In genomic region chr3:69082805-69083204, GRCh38 we compare ENCODE assay signal across 9 cellular contexts. TPM values are rescaled to one million over a fixed set of nuclear protein-coding genes. Genes with fewer than 3 reads are reported as not detected.
DNase-seq lines count a peak whose midpoint lies in the region; ATAC-seq, FAIRE-seq and TF ChIP-seq lines count a peak whose summit lies in the region.
"Had no signal": no experiment of that assay in that cellular context is flagged by ENCODE, and none has a peak within 500 bp of the region (broad histone marks: within the 10 kb centered on the region; RNA-seq: fewer than 3 reads in every experiment).

No MANE protein-coding gene starts in this region.

- H3K27ac ChIP-seq in AG04450 (ENCODE audit: low read depth, low read length) (peak overlapping the region; percentile 12), SU-DHL-6 (ENCODE audit: low read depth, low read length) (peak overlapping the region; percentile 92), suprapubic skin (peak overlapping the region; percentile 39), HepG2 (ENCODE audit: extremely low read length, insufficient read depth, low read length) (no peak overlapping the region)

- TF ChIP-seq POLR2A in suprapubic skin (IDR thresholded peaks at IDR 0.05): no peak
- TF ChIP-seq POLR2A in HepG2 (IDR thresholded peaks at IDR 0.05; ENCODE audit: insufficient read depth in 1 of 2, low read depth in 2 of 2, low read length in 2 of 2): no peak

- H3K36me3 Mint-ChIP-seq in naive B cell: no peaks in the 10 kb centered on the region

- TF ChIP-seq RAD21 in HepG2 (CRISPR knock-in tag; IDR thresholded peaks at IDR 0.05): no peak

- H3K9me3 Mint-ChIP-seq in naive B cell: no peaks in the 10 kb centered on the region

- intact Hi-C loops in HepG2 (cut with micrococcal nuclease; ENCODE audit: unreplicated experiment): no loop called here

- no peaks in the 10 kb centered on the region for H3K9me2 ChIP-seq in SU-DHL-6 (replicated peaks; ENCODE audit: insufficient read depth, low read length)

- H3K4me1 ChIP-seq in suprapubic skin: peaks cover 79% of the 10 kb centered on the region
- H3K4me1 ChIP-seq in HepG2 (ENCODE audit: insufficient read depth, low read length): peaks cover 70% of the 10 kb centered on the region

- H3K4me2 ChIP-seq in SU-DHL-6 (ENCODE audit: low read depth, low read length, poor library complexity, severe bottlenecking): peak overlapping the region; percentile 80
- H3K4me2 ChIP-seq in HepG2 (ENCODE audit: low read depth, low read length): no peak overlapping the region

- CTCF ChIA-PET in AG04450 (lab: Charles Lee): no interaction called here
- CTCF ChIA-PET in HepG2 (lab: Yijun Ruan, JAX; ENCODE audit: low intra/inter-chr PET ratio, low total read pairs): no interaction called here

- DNase-seq in AG04450 (ENCODE audit: low read depth, low spot score) (no peak), amniotic stem cell (lab: John Stamatoyannopoulos, UW) (peak; percentile 28), naive B cell (peak; percentile 64), suprapubic skin (ENCODE audit: low spot score in 2 of 2) (no peak), HepG2 (ENCODE audit: low spot score) (no peak)

- POLR2A ChIA-PET in AG04450 (lab: Yijun Ruan, JAX): interaction anchor here (0.8 kb wide), 1 partner anchor 31 kb away, joined by 5 read pairs; the partner anchor contains the start of gene TMF1
- POLR2A ChIA-PET in HepG2 (lab: Yijun Ruan, JAX): no interaction called here

- ATAC-seq in GM18909 (IDR thresholded peaks at IDR 0.05; ENCODE audit: poor library complexity, unreplicated experiment) (peak; percentile 66), HG03159 (IDR thresholded peaks at IDR 0.05; ENCODE audit: unreplicated experiment) (peak; percentile 46), naive B cell (ENCODE audit: low read depth in 2 of 2) (peak; percentile 32 to 45), HepG2 (no peak)

- no peaks in the 10 kb centered on the region for H3K9me3 ChIP-seq in AG04450 (ENCODE audit: control insufficient read depth, insufficient read depth, low read length)
- H3K9me3 ChIP-seq in SU-DHL-6 (ENCODE audit: insufficient read depth, low read length): no peaks in the 10 kb centered on the region
- no peaks in the 10 kb centered on the region for H3K9me3 ChIP-seq in suprapubic skin
- no peaks in the 10 kb centered on the region for H3K9me3 ChIP-seq in HepG2 (ENCODE audit: low read length)
- H3K9me3 ChIP-seq: HAP-1 had no signal

- H3K4me3 ChIP-seq in AG04450 (ENCODE audit: low read depth, low read length): no peak overlapping the region
- H3K4me3 ChIP-seq in SU-DHL-6 (ENCODE audit: insufficient read depth, low read length, poor library complexity, severe bottlenecking): peak overlapping the region; percentile 29
- no peak overlapping the region for H3K4me3 ChIP-seq in suprapubic skin
- H3K4me3 ChIP-seq in HepG2 (replicated peaks in 1 of 3; ENCODE audit: insufficient read depth in 1 of 3, low read depth in 2 of 3, low read length in 3 of 3): no peak overlapping the region
- H3K4me3 ChIP-seq: HAP-1 had no signal

- peak overlapping the region; percentile 90 to 100 (median 100) for H3K27ac Mint-ChIP-seq in naive B cell

- H3K36me3 ChIP-seq in SU-DHL-6 (ENCODE audit: low read length) (no peaks in the 10 kb centered on the region), suprapubic skin (no peaks in the 10 kb centered on the region), HepG2 (replicated peaks in 1 of 2; ENCODE audit: control insufficient read depth in 1 of 2, insufficient read depth in 2 of 2, low read length in 2 of 2) (no peaks in the 10 kb centered on the region)
- H3K36me3 ChIP-seq: HAP-1 had no signal

- no peak for FAIRE-seq in HepG2 (lab: Jason Lieb, UNC)

- peaks cover 40% of the 10 kb centered on the region for H3F3A ChIP-seq in SU-DHL-6 (ENCODE audit: insufficient read depth)

- H3K27me3 ChIP-seq in AG04450 (ENCODE audit: control insufficient read depth, insufficient read depth, low read length): no peaks in the 10 kb centered on the region
- H3K27me3 ChIP-seq in SU-DHL-6 (ENCODE audit: low read length): no peaks in the 10 kb centered on the region
- no peaks in the 10 kb centered on the region for H3K27me3 ChIP-seq in suprapubic skin
- no peaks in the 10 kb centered on the region; a peak in 1 of 5 replicates for H3K27me3 ChIP-seq in HepG2 (ENCODE audit: control insufficient read depth in 1 of 2, insufficient read depth in 2 of 2, low read length in 2 of 2)

- H3K79me2 ChIP-seq in SU-DHL-6 (ENCODE audit: insufficient read depth, low read length) (peaks cover 42% of the 10 kb centered on the region), HepG2 (ENCODE audit: insufficient read depth, low read length) (peaks cover 28% of the 10 kb centered on the region)

- in situ Hi-C loops in HepG2 (cut with HindIII; ENCODE audit: extremely low pct_ligation_motif_present, low pct_unique_long_range_greater_than_20kb): no loop called here

- H3K4me1 Mint-ChIP-seq in naive B cell: peaks cover 48 to 80% (median 55%) of the 10 kb centered on the region in 3 donors

- H2AFZ ChIP-seq in SU-DHL-6 (ENCODE audit: low read depth, low read length, severe bottlenecking) (peak overlapping the region; percentile 88), HepG2 (ENCODE audit: low read length) (no peak overlapping the region)

- H3K4me3 Mint-ChIP-seq in naive B cell: peak overlapping the region; percentile 55 to 97 (median 88)

- TF ChIP-seq CTCF in AG04450 (IDR thresholded peaks at IDR 0.05; ENCODE audit: low read depth, low read length): no peak
- TF ChIP-seq CTCF in SU-DHL-6 (IDR thresholded peaks at IDR 0.05; ENCODE audit: insufficient read depth, low read length, poor library complexity, severe bottlenecking): no peak
- no peak for TF ChIP-seq CTCF in suprapubic skin (IDR thresholded peaks at IDR 0.05)
- TF ChIP-seq CTCF in HepG2 (CRISPR knock-in tag; IDR thresholded peaks at IDR 0.05): no peak

- H3K27me3 Mint-ChIP-seq in naive B cell: no peaks in the 10 kb centered on the region

- H4K20me1 ChIP-seq in SU-DHL-6 (ENCODE audit: low read depth, low read length) (no peaks in the 10 kb centered on the region), HepG2 (ENCODE audit: insufficient read depth, low read length) (no peaks in the 10 kb centered on the region)

- TF ChIP-seq EP300 in suprapubic skin (IDR thresholded peaks at IDR 0.05) (no peak), HepG2 (IDR thresholded peaks at IDR 0.05; ENCODE audit: low read depth in 2 of 2, low read length in 2 of 2) (no peak), HepG2 (CRISPR knock-in tag; IDR thresholded peaks at IDR 0.05; ENCODE audit: borderline replicate concordance) (no peak)

- H3K9ac ChIP-seq in SU-DHL-6 (ENCODE audit: low read length): peak overlapping the region; percentile 71
- no peak overlapping the region for H3K9ac ChIP-seq in HepG2 (ENCODE audit: insufficient read depth, low read depth, low read length)

- no TSS peak for BruUV-seq in HepG2 (replicated peaks; lab: Mats Ljungman, UMichigan)

RNA-seq across cellular contexts. Expression of gene ARL6IP5, which starts 1.9 kb away (rescaled TPM):
- 150 and 204 TPM in 2 replicates for polyA plus RNA-seq in AG04450 (2011; rRNA removed)
- 79.5 and 105 TPM in 2 replicates for polyA minus RNA-seq in AG04450 (2011; rRNA and poly(A)+ RNA removed)
- polyA plus RNA-seq in naive B cell (ENCODE audit: low read depth in 6 of 6): 100 to 1,000 TPM; 278 to 469 (median 324) TPM
- total RNA-seq in suprapubic skin: 100 to 1,000 TPM in 1 of 4 donors, 10 to 100 TPM in 3; 58.6 to 106 (median 69.0) TPM
- 19.6 and 29.6 TPM in 2 replicates for total RNA-seq in HepG2 (2016; rRNA removed; fragmentation: Illumina TruSeq; extraction: Trizol)
- total RNA-seq in HepG2 (2016; cell fraction: cytosol; rRNA removed; fragmentation: Illumina TruSeq; extraction: Trizol; ENCODE audit: low read depth): 3.6 and 4.9 TPM in 2 replicates
- total RNA-seq in HepG2 (2016; cell fraction: insoluble cytoplasmic fraction; rRNA removed; fragmentation: Illumina TruSeq; extraction: Trizol): 18.9 and 31.3 TPM in 2 replicates
- 8.4 and 10.4 TPM in 2 replicates for total RNA-seq in HepG2 (2016; cell fraction: membrane; rRNA removed; fragmentation: Illumina TruSeq; extraction: Trizol)
- 29.7 and 31.9 TPM in 2 replicates for total RNA-seq in HepG2 (2016; cell fraction: nucleus; rRNA removed; fragmentation: Illumina TruSeq; extraction: Trizol)
- 18.2 and 23.7 TPM in 2 replicates for polyA plus RNA-seq in HepG2 (2011; rRNA removed)
- 19.8 and 24.3 TPM in 2 replicates for polyA plus RNA-seq in HepG2 (2011; cell fraction: cytosol; rRNA removed)
- polyA plus RNA-seq in HepG2 (2011; cell fraction: nucleus; rRNA removed): 5.3 and 5.8 TPM in 2 replicates
- 20.4 and 23.4 TPM in 2 replicates for polyA plus RNA-seq in HepG2 (2012)
- polyA plus RNA-seq in HepG2 (2016; cell fraction: cytosol; fragmentation: Illumina TruSeq; extraction: Trizol; ENCODE audit: low read depth): 4.6 and 4.8 TPM in 2 replicates
- polyA plus RNA-seq in HepG2 (2016; cell fraction: insoluble cytoplasmic fraction; fragmentation: Illumina TruSeq; extraction: Trizol; ENCODE audit: low read depth): 24.7 and 26.0 TPM in 2 replicates
- 8.4 and 8.6 TPM in 2 replicates for polyA plus RNA-seq in HepG2 (2016; cell fraction: membrane; fragmentation: Illumina TruSeq; extraction: Trizol; ENCODE audit: low read depth)
- 49.7 and 53.4 TPM in 2 replicates for polyA plus RNA-seq in HepG2 (2016; cell fraction: nucleus; fragmentation: Illumina TruSeq; extraction: Trizol; ENCODE audit: insufficient read depth, low read depth)
- 42.0 and 74.8 TPM in 2 replicates for polyA minus RNA-seq in HepG2 (2011; rRNA and poly(A)+ RNA removed; ENCODE audit: low replicate concordance)
- 12.3 and 16.8 TPM in 2 replicates for polyA minus RNA-seq in HepG2 (2011; cell fraction: cytosol; rRNA and poly(A)+ RNA removed)
- polyA minus RNA-seq in HepG2 (2011; cell fraction: nucleus; rRNA and poly(A)+ RNA removed): 6.6 and 8.3 TPM in 2 replicates

RNA-seq across cellular contexts. Expression of gene UBA3, which starts 2.6 kb away (rescaled TPM):
- 81.1 and 111 TPM in 2 replicates for polyA plus RNA-seq in AG04450 (2011; rRNA removed)
- polyA minus RNA-seq in AG04450 (2011; rRNA and poly(A)+ RNA removed): 36.0 and 42.9 TPM in 2 replicates
- polyA plus RNA-seq in naive B cell (ENCODE audit: low read depth in 6 of 6): 100 to 1,000 TPM in 1 of 6 donors, 10 to 100 TPM in 5; 57.8 to 123 (median 61.1) TPM
- total RNA-seq in suprapubic skin: 10 to 100 TPM; 37.2 to 77.7 (median 48.6) TPM
- 49.0 and 62.8 TPM in 2 replicates for total RNA-seq in HepG2 (2016; rRNA removed; fragmentation: Illumina TruSeq; extraction: Trizol)
- total RNA-seq in HepG2 (2016; cell fraction: cytosol; rRNA removed; fragmentation: Illumina TruSeq; extraction: Trizol; ENCODE audit: low read depth): 4.9 and 6.2 TPM in 2 replicates
- 48.7 and 69.6 TPM in 2 replicates for total RNA-seq in HepG2 (2016; cell fraction: insoluble cytoplasmic fraction; rRNA removed; fragmentation: Illumina TruSeq; extraction: Trizol)
- 11.4 and 13.5 TPM in 2 replicates for total RNA-seq in HepG2 (2016; cell fraction: membrane; rRNA removed; fragmentation: Illumina TruSeq; extraction: Trizol)
- total RNA-seq in HepG2 (2016; cell fraction: nucleus; rRNA removed; fragmentation: Illumina TruSeq; extraction: Trizol): 60.4 and 60.5 TPM in 2 replicates
- 34.6 and 40.7 TPM in 2 replicates for polyA plus RNA-seq in HepG2 (2011; rRNA removed)
- 14.1 and 18.7 TPM in 2 replicates for polyA plus RNA-seq in HepG2 (2011; cell fraction: cytosol; rRNA removed)
- polyA plus RNA-seq in HepG2 (2011; cell fraction: nucleus; rRNA removed): 57.0 and 57.3 TPM in 2 replicates
- 23.3 and 28.5 TPM in 2 replicates for polyA plus RNA-seq in HepG2 (2012)
- polyA plus RNA-seq in HepG2 (2016; cell fraction: cytosol; fragmentation: Illumina TruSeq; extraction: Trizol; ENCODE audit: low read depth): 2.9 and 3.8 TPM in 2 replicates
- 51.8 and 55.2 TPM in 2 replicates for polyA plus RNA-seq in HepG2 (2016; cell fraction: insoluble cytoplasmic fraction; fragmentation: Illumina TruSeq; extraction: Trizol; ENCODE audit: low read depth)
- polyA plus RNA-seq in HepG2 (2016; cell fraction: membrane; fragmentation: Illumina TruSeq; extraction: Trizol; ENCODE audit: low read depth): 7.6 and 8.1 TPM in 2 replicates
- 87.4 and 95.0 TPM in 2 replicates for polyA plus RNA-seq in HepG2 (2016; cell fraction: nucleus; fragmentation: Illumina TruSeq; extraction: Trizol; ENCODE audit: insufficient read depth, low read depth)
- 12.6 and 13.2 TPM in 2 replicates for polyA minus RNA-seq in HepG2 (2011; rRNA and poly(A)+ RNA removed; ENCODE audit: low replicate concordance)
- 14.4 and 16.7 TPM in 2 replicates for polyA minus RNA-seq in HepG2 (2011; cell fraction: cytosol; rRNA and poly(A)+ RNA removed)
- 87.9 and 89.9 TPM in 2 replicates for polyA minus RNA-seq in HepG2 (2011; cell fraction: nucleus; rRNA and poly(A)+ RNA removed)

RNA-seq across cellular contexts. Expression of gene TMF1, which starts 30.7 kb away (rescaled TPM):
- polyA plus RNA-seq in AG04450 (2011; rRNA removed) (18.1 and 21.1 TPM in 2 replicates), naive B cell (ENCODE audit: low read depth in 6 of 6) (10 to 100 TPM; 26.1 to 65.0 (median 54.4) TPM), HepG2 (2011; rRNA removed) (7.0 and 12.1 TPM in 2 replicates)
- 16.2 and 37.7 TPM in 2 replicates for polyA minus RNA-seq in AG04450 (2011; rRNA and poly(A)+ RNA removed)
- total RNA-seq in suprapubic skin (10 to 100 TPM; 19.2 to 46.3 (median 27.8) TPM), HepG2 (2016; rRNA removed; fragmentation: Illumina TruSeq; extraction: Trizol) (38.4 and 48.1 TPM in 2 replicates)
- 8.6 and 9.6 TPM in 2 replicates for total RNA-seq in HepG2 (2016; cell fraction: cytosol; rRNA removed; fragmentation: Illumina TruSeq; extraction: Trizol; ENCODE audit: low read depth)
- 38.3 and 48.8 TPM in 2 replicates for total RNA-seq in HepG2 (2016; cell fraction: insoluble cytoplasmic fraction; rRNA removed; fragmentation: Illumina TruSeq; extraction: Trizol)
- total RNA-seq in HepG2 (2016; cell fraction: membrane; rRNA removed; fragmentation: Illumina TruSeq; extraction: Trizol): 15.4 and 16.8 TPM in 2 replicates
- 43.2 and 48.5 TPM in 2 replicates for total RNA-seq in HepG2 (2016; cell fraction: nucleus; rRNA removed; fragmentation: Illumina TruSeq; extraction: Trizol)
- polyA plus RNA-seq in HepG2 (2011; cell fraction: cytosol; rRNA removed): 3.5 and 3.8 TPM in 2 replicates
- 6.1 and 6.9 TPM in 2 replicates for polyA plus RNA-seq in HepG2 (2011; cell fraction: nucleus; rRNA removed)
- 9.9 and 15.6 TPM in 2 replicates for polyA plus RNA-seq in HepG2 (2012)
- 2.4 and 3.3 TPM in 2 replicates for polyA plus RNA-seq in HepG2 (2016; cell fraction: cytosol; fragmentation: Illumina TruSeq; extraction: Trizol; ENCODE audit: low read depth)
- polyA plus RNA-seq in HepG2 (2016; cell fraction: insoluble cytoplasmic fraction; fragmentation: Illumina TruSeq; extraction: Trizol; ENCODE audit: low read depth): 22.4 and 23.2 TPM in 2 replicates
- 1.7 and 2.0 TPM in 2 replicates for polyA plus RNA-seq in HepG2 (2016; cell fraction: membrane; fragmentation: Illumina TruSeq; extraction: Trizol; ENCODE audit: low read depth)
- 25.2 and 33.0 TPM in 2 replicates for polyA plus RNA-seq in HepG2 (2016; cell fraction: nucleus; fragmentation: Illumina TruSeq; extraction: Trizol; ENCODE audit: insufficient read depth, low read depth)
- 12.5 and 21.4 TPM in 2 replicates for polyA minus RNA-seq in HepG2 (2011; rRNA and poly(A)+ RNA removed; ENCODE audit: low replicate concordance)
- polyA minus RNA-seq in HepG2 (2011; cell fraction: cytosol; rRNA and poly(A)+ RNA removed): 11.4 and 15.9 TPM in 2 replicates
- polyA minus RNA-seq in HepG2 (2011; cell fraction: nucleus; rRNA and poly(A)+ RNA removed): 31.5 and 46.4 TPM in 2 replicates

RNA-seq across cellular contexts. Expression of gene LMOD3, which starts 39.6 kb away (rescaled TPM):
- polyA plus RNA-seq in AG04450 (2011; rRNA removed) (not detected in 2 replicates), naive B cell (ENCODE audit: low read depth in 6 of 6) (under 1 TPM in 3 of 6 donors, not detected in 3; 0.05 to 0.19 (median 0.09) TPM), HepG2 (2011; rRNA removed) (not detected in 2 replicates)
- polyA minus RNA-seq in AG04450 (2011; rRNA and poly(A)+ RNA removed): not detected in 2 replicates
- total RNA-seq in suprapubic skin (under 1 TPM in 1 of 4 donors, not detected in 3; 0.40 TPM), HepG2 (2016; rRNA removed; fragmentation: Illumina TruSeq; extraction: Trizol) (not detected in 2 replicates)
- not detected in 2 replicates for total RNA-seq in HepG2 (2016; cell fraction: cytosol; rRNA removed; fragmentation: Illumina TruSeq; extraction: Trizol; ENCODE audit: low read depth)
- total RNA-seq in HepG2 (2016; cell fraction: insoluble cytoplasmic fraction; rRNA removed; fragmentation: Illumina TruSeq; extraction: Trizol): not detected in 2 replicates
- not detected in 2 replicates for total RNA-seq in HepG2 (2016; cell fraction: membrane; rRNA removed; fragmentation: Illumina TruSeq; extraction: Trizol)
- not detected in 2 replicates for total RNA-seq in HepG2 (2016; cell fraction: nucleus; rRNA removed; fragmentation: Illumina TruSeq; extraction: Trizol)
- polyA plus RNA-seq in HepG2 (2011; cell fraction: cytosol; rRNA removed): not detected in 2 replicates
- not detected in 2 replicates for polyA plus RNA-seq in HepG2 (2011; cell fraction: nucleus; rRNA removed)
- polyA plus RNA-seq in HepG2 (2012): not detected in 2 replicates
- polyA plus RNA-seq in HepG2 (2016; cell fraction: cytosol; fragmentation: Illumina TruSeq; extraction: Trizol; ENCODE audit: low read depth): not detected in 2 replicates
- not detected in 2 replicates for polyA plus RNA-seq in HepG2 (2016; cell fraction: insoluble cytoplasmic fraction; fragmentation: Illumina TruSeq; extraction: Trizol; ENCODE audit: low read depth)
- polyA plus RNA-seq in HepG2 (2016; cell fraction: membrane; fragmentation: Illumina TruSeq; extraction: Trizol; ENCODE audit: low read depth): not detected in 2 replicates
- not detected in 2 replicates for polyA plus RNA-seq in HepG2 (2016; cell fraction: nucleus; fragmentation: Illumina TruSeq; extraction: Trizol; ENCODE audit: insufficient read depth, low read depth)
- polyA minus RNA-seq in HepG2 (2011; rRNA and poly(A)+ RNA removed; ENCODE audit: low replicate concordance): not detected in 2 replicates
- polyA minus RNA-seq in HepG2 (2011; cell fraction: cytosol; rRNA and poly(A)+ RNA removed): not detected in 2 replicates
- not detected in 2 replicates for polyA minus RNA-seq in HepG2 (2011; cell fraction: nucleus; rRNA and poly(A)+ RNA removed)

Comparison
In these comparisons a context has a peak if more than half of its experiments do, and no peak if none do; other contexts are left out.
1. DNase-seq: peak in amniotic stem cell (single experiment) and naive B cell (single experiment); none in AG04450 (single experiment), suprapubic skin (0 of 2) and HepG2 (single experiment).